Comparison of ENCODE assay signal across 1 cellular context in the genomic region with DNA sequence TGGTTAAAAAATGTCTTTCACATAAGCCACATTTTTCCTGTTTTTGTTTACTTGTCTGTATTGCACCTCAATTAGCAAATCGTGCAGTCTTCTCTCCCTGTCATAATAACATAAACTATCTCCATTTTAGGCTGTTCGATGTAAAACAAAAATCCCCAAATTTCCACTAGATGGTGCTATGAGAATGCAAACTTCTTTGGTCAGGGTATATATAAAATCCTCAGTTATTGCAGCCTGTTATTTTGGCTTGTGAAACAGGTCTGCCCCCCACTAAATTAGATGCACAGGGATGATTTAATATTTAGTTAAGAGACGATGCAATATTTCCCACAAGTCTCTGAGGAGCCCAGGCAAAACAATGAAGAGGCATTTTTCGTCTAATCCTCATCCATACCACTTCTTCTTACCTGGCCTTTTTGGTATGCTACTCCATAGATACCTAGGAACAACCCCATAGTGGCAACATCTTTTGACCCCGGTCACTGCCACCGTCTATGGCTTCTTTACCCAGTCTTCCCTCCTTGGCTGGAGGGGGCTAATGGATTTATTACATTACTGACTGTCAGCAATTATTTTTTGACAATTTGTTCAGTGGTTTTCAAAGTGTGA.
TF ChIP-seq lines count a peak whose summit lies in the region.

No MANE protein-coding gene starts in this region.

TF ChIP-seq in GM23338, 12 proteins besides CTCF, POLR2A, EP300 and RAD21 (continued from another document):
- TF ChIP-seq, protein P1, sequence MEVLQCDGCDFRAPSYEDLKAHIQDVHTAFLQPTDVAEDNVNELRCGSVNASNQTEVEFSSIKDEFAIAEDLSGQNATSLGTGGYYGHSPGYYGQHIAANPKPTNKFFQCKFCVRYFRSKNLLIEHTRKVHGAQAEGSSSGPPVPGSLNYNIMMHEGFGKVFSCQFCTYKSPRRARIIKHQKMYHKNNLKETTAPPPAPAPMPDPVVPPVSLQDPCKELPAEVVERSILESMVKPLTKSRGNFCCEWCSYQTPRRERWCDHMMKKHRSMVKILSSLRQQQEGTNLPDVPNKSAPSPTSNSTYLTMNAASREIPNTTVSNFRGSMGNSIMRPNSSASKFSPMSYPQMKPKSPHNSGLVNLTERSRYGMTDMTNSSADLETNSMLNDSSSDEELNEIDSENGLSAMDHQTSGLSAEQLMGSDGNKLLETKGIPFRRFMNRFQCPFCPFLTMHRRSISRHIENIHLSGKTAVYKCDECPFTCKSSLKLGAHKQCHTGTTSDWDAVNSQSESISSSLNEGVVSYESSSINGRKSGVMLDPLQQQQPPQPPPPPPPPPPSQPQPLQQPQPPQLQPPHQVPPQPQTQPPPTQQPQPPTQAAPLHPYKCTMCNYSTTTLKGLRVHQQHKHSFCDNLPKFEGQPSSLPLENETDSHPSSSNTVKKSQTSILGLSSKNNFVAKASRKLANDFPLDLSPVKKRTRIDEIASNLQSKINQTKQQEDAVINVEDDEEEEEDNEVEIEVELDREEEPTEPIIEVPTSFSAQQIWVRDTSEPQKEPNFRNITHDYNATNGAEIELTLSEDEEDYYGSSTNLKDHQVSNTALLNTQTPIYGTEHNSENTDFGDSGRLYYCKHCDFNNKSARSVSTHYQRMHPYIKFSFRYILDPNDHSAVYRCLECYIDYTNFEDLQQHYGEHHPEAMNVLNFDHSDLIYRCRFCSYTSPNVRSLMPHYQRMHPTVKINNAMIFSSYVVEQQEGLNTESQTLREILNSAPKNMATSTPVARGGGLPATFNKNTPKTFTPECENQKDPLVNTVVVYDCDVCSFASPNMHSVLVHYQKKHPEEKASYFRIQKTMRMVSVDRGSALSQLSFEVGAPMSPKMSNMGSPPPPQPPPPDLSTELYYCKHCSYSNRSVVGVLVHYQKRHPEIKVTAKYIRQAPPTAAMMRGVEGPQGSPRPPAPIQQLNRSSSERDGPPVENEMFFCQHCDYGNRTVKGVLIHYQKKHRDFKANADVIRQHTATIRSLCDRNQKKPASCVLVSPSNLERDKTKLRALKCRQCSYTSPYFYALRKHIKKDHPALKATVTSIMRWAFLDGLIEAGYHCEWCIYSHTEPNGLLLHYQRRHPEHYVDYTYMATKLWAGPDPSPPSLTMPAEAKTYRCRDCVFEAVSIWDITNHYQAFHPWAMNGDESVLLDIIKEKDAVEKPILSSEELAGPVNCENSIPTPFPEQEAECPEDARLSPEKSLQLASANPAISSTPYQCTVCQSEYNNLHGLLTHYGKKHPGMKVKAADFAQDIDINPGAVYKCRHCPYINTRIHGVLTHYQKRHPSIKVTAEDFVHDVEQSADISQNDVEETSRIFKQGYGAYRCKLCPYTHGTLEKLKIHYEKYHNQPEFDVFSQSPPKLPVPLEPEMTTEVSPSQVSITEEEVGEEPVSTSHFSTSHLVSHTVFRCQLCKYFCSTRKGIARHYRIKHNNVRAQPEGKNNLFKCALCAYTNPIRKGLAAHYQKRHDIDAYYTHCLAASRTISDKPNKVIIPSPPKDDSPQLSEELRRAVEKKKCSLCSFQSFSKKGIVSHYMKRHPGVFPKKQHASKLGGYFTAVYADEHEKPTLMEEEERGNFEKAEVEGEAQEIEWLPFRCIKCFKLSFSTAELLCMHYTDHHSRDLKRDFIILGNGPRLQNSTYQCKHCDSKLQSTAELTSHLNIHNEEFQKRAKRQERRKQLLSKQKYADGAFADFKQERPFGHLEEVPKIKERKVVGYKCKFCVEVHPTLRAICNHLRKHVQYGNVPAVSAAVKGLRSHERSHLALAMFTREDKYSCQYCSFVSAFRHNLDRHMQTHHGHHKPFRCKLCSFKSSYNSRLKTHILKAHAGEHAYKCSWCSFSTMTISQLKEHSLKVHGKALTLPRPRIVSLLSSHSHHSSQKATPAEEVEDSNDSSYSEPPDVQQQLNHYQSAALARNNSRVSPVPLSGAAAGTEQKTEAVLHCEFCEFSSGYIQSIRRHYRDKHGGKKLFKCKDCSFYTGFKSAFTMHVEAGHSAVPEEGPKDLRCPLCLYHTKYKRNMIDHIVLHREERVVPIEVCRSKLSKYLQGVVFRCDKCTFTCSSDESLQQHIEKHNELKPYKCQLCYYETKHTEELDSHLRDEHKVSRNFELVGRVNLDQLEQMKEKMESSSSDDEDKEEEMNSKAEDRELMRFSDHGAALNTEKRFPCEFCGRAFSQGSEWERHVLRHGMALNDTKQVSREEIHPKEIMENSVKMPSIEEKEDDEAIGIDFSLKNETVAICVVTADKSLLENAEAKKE (CRISPR knock-in tag; IDR thresholded peaks at IDR 0.05), result no peak
- TF ChIP-seq, protein P2, sequence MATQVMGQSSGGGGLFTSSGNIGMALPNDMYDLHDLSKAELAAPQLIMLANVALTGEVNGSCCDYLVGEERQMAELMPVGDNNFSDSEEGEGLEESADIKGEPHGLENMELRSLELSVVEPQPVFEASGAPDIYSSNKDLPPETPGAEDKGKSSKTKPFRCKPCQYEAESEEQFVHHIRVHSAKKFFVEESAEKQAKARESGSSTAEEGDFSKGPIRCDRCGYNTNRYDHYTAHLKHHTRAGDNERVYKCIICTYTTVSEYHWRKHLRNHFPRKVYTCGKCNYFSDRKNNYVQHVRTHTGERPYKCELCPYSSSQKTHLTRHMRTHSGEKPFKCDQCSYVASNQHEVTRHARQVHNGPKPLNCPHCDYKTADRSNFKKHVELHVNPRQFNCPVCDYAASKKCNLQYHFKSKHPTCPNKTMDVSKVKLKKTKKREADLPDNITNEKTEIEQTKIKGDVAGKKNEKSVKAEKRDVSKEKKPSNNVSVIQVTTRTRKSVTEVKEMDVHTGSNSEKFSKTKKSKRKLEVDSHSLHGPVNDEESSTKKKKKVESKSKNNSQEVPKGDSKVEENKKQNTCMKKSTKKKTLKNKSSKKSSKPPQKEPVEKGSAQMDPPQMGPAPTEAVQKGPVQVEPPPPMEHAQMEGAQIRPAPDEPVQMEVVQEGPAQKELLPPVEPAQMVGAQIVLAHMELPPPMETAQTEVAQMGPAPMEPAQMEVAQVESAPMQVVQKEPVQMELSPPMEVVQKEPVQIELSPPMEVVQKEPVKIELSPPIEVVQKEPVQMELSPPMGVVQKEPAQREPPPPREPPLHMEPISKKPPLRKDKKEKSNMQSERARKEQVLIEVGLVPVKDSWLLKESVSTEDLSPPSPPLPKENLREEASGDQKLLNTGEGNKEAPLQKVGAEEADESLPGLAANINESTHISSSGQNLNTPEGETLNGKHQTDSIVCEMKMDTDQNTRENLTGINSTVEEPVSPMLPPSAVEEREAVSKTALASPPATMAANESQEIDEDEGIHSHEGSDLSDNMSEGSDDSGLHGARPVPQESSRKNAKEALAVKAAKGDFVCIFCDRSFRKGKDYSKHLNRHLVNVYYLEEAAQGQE (IDR thresholded peaks at IDR 0.05; ENCODE audit: unreplicated experiment), result no peak
- TF ChIP-seq EZH2phosphoT487 (IDR thresholded peaks at IDR 0.05; ENCODE audit: unreplicated experiment) (no peak), POLR2AphosphoS5 (IDR thresholded peaks at IDR 0.05; ENCODE audit: low read depth) (no peak), JUNB (IDR thresholded peaks at IDR 0.05; ENCODE audit: unreplicated experiment) (no peak), NANOG (IDR thresholded peaks at IDR 0.05; ENCODE audit: borderline replicate concordance) (no peak)
- TF ChIP-seq, protein P3, sequence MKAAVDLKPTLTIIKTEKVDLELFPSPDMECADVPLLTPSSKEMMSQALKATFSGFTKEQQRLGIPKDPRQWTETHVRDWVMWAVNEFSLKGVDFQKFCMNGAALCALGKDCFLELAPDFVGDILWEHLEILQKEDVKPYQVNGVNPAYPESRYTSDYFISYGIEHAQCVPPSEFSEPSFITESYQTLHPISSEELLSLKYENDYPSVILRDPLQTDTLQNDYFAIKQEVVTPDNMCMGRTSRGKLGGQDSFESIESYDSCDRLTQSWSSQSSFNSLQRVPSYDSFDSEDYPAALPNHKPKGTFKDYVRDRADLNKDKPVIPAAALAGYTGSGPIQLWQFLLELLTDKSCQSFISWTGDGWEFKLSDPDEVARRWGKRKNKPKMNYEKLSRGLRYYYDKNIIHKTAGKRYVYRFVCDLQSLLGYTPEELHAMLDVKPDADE (IDR thresholded peaks at IDR 0.05), result no peak
